In genomic region chr13:46372071-46372470, GRCh38 we compare ENCODE assay signal across 20 cellular contexts. TPM values are rescaled to one million over a fixed set of nuclear protein-coding genes. Genes with fewer than 3 reads are reported as not detected.
"Had no signal": no experiment of that assay in that cellular context is flagged by ENCODE, and none has a peak within 500 bp of the region (broad histone marks: within the 10 kb centered on the region; RNA-seq: fewer than 3 reads in every experiment).

No MANE protein-coding gene starts in this region.

- H3K4me1 ChIP-seq: uterus had no signal

- H3K79me2 ChIP-seq: hepatocyte had no signal

- H2AFZ ChIP-seq: hepatocyte had no signal

- H3K27me3 ChIP-seq: dorsolateral prefrontal cortex, hepatocyte, tibial nerve, uterus had no signal

- H3K27ac ChIP-seq: tibial nerve, uterus, VCaP had no signal

- H3K9me3 ChIP-seq: tibial nerve, uterus had no signal

- DNase-seq: activated CD4-positive, alpha-beta T cell treated with anti-CD3 and anti-CD28 coated beads, Interleukin-2, amount 50 U/mL, for 4 hours; activated naive CD4-positive, alpha-beta T cell treated with Interleukin-2 at 50 U/mL for 16 hours; activated naive CD8-positive, alpha-beta T cell treated with anti-CD3 and anti-CD28 coated beads, Interleukin-2, amount 10 ng/mL, durations not matched to agents 7 days and 5 days; anterior cingulate cortex; caudate nucleus; dorsolateral prefrontal cortex; occipital lobe; right cardiac atrium; stimulated activated CD4-positive, alpha-beta T cell treated with anti-CD3 and anti-CD28 coated beads, Interleukin-2, amount 100 ng/mL, for 24 hours; uterus had no signal

- H3K9me3 Mint-ChIP-seq: activated naive CD8-positive, alpha-beta T cell treated with anti-CD3 and anti-CD28 coated beads, Interleukin-2, amount 10 ng/mL, durations not matched to agents 7 days and 5 days; brain; natural killer cell treated with Interleukin-12 subunit alpha and Interleukin-12 subunit beta and Interleukin-15 and Interleukin-18, amount 100 ng/mL, for 72 hours; stimulated activated naive CD8-positive, alpha-beta T cell treated with anti-CD3 and anti-CD28 coated beads, Interleukin-15, Interleukin-2, amounts not matched to agents 100 ng/mL and 50 ng/mL, for 24 hours; T-helper 1 cell treated with Interleukin-12 subunit alpha and Interleukin-12 subunit beta and Interleukin-4 antibody, amounts not matched to agents 30 μg/mL and 1 μg/mL, for 36 hours had no signal

- H3K27ac Mint-ChIP-seq: activated naive CD8-positive, alpha-beta T cell treated with anti-CD3 and anti-CD28 coated beads, Interleukin-2, amount 10 ng/mL, durations not matched to agents 7 days and 5 days; activated T-helper 1 cell treated with anti-CD3 and anti-CD28 coated beads, Interleukin-12 subunit alpha, Interleukin-12 subunit beta, Interleukin-2, Interleukin-4 antibody, amounts not matched to agents 30 ng/mL and 10 ng/mL and 1 ng/mL, durations not matched to agents 14 hours and 24 hours and 36 hours; brain; natural killer cell treated with Interleukin-12 subunit alpha and Interleukin-12 subunit beta and Interleukin-15 and Interleukin-18, amount 100 ng/mL, for 72 hours; progenitor cell of endocrine pancreas; stimulated activated naive CD8-positive, alpha-beta T cell treated with anti-CD3 and anti-CD28 coated beads, Interleukin-15, Interleukin-2, amounts not matched to agents 100 ng/mL and 50 ng/mL, for 24 hours; T-helper 1 cell treated with Interleukin-12 subunit alpha and Interleukin-12 subunit beta and Interleukin-4 antibody, amounts not matched to agents 30 μg/mL and 1 μg/mL, for 36 hours had no signal

- H3K36me3 ChIP-seq: uterus had no signal

- H3K4me3 ChIP-seq: dorsolateral prefrontal cortex, hepatocyte, tibial nerve, uterus had no signal

- H3K4me2 ChIP-seq: hepatocyte had no signal

- H3K36me3 Mint-ChIP-seq: activated naive CD8-positive, alpha-beta T cell treated with anti-CD3 and anti-CD28 coated beads, Interleukin-2, amount 10 ng/mL, durations not matched to agents 7 days and 5 days; brain; natural killer cell treated with Interleukin-12 subunit alpha and Interleukin-12 subunit beta and Interleukin-15 and Interleukin-18, amount 100 ng/mL, for 72 hours had no signal

- H3K27me3 Mint-ChIP-seq: brain; stimulated activated naive CD8-positive, alpha-beta T cell treated with anti-CD3 and anti-CD28 coated beads, Interleukin-15, Interleukin-2, amounts not matched to agents 100 ng/mL and 50 ng/mL, for 24 hours had no signal

- ATAC-seq: right cardiac atrium had no signal

- H3K4me3 Mint-ChIP-seq: activated naive CD8-positive, alpha-beta T cell treated with anti-CD3 and anti-CD28 coated beads, Interleukin-2, amount 10 ng/mL, durations not matched to agents 7 days and 5 days; activated T-helper 1 cell treated with anti-CD3 and anti-CD28 coated beads, Interleukin-12 subunit alpha, Interleukin-12 subunit beta, Interleukin-2, Interleukin-4 antibody, amounts not matched to agents 30 ng/mL and 10 ng/mL and 1 ng/mL, durations not matched to agents 14 hours and 24 hours and 36 hours; brain; natural killer cell treated with Interleukin-12 subunit alpha and Interleukin-12 subunit beta and Interleukin-15 and Interleukin-18, amount 100 ng/mL, for 72 hours; stimulated activated naive CD8-positive, alpha-beta T cell treated with anti-CD3 and anti-CD28 coated beads, Interleukin-15, Interleukin-2, amounts not matched to agents 100 ng/mL and 50 ng/mL, for 24 hours; T-helper 1 cell treated with Interleukin-12 subunit alpha and Interleukin-12 subunit beta and Interleukin-4 antibody, amounts not matched to agents 30 μg/mL and 1 μg/mL, for 36 hours had no signal

RNA-seq across cellular contexts. Expression of gene RUBCNL, which starts 15.0 kb away (rescaled TPM):
- total RNA-seq: glomerular endothelial cell had no signal
